In the genomic region with DNA sequence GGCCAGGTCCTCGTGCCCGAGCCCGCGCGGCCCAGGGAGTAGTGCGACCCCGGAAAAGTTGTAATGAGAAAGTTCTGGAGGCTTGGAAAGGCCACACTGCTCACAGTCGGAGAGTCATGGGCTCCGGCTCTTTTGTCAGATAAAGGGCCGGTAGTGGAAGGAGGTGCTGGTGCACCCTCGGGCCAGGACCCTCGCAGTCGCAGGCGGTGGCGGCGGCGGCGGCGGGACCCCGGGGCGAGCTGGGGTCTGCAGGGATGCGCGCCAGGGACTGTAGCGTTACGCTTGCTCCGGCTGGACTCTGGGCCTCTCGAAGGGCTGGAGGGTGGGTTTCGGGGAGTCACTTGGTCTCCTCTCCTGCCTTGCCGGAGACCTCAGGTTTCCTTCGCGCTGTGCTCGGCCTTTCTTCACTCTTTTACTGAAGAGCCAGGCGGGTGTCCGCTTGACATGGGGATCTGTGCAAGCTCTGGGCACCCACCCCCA, we compare ENCODE assay signal across 8 cellular contexts. TPM values are rescaled to one million over a fixed set of nuclear protein-coding genes. Genes with fewer than 3 reads are reported as not detected.
DNase-seq lines count a peak whose midpoint lies in the region; ATAC-seq lines count a peak whose summit lies in the region.

No MANE protein-coding gene starts in this region.

- under 1% methylated on average over 34 of the region's 34 CpGs for WGBS in urinary bladder

- no peaks in the 10 kb centered on the region for H3K9me3 ChIP-seq in mucosa of rectum (ENCODE audit: control insufficient read depth in 2 of 2, low read length in 2 of 2)

- H3K27ac ChIP-seq in cingulate gyrus (ENCODE audit: low read depth, low read length) (peak overlapping the region; percentile 8), mucosa of rectum (ENCODE audit: low read depth in 2 of 2, low read length in 2 of 2) (no peak overlapping the region), urinary bladder (ENCODE audit: low read depth) (no peak overlapping the region)

- H3K4me1 ChIP-seq in mucosa of rectum (ENCODE audit: control insufficient read depth in 2 of 2, insufficient read depth in 2 of 2, low read length in 2 of 2), result peaks cover 2 to 4% of the 10 kb centered on the region in 2 donors
- H3K4me1 ChIP-seq in urinary bladder (ENCODE audit: insufficient read depth), result no peaks in the 10 kb centered on the region

- H3K27me3 ChIP-seq in mucosa of rectum (ENCODE audit: control insufficient read depth in 2 of 2, insufficient read depth in 2 of 2, low read length in 2 of 2), result peaks cover 18 to 25% of the 10 kb centered on the region in 2 donors

- H3K36me3 Mint-ChIP-seq in activated naive CD4-positive, alpha-beta T cell treated with anti-CD3 and anti-CD28 coated beads, Interleukin-2, amount 50 U/mL, for 24 hours, result no peaks in the 10 kb centered on the region

- H3K4me3 Mint-ChIP-seq in activated naive CD4-positive, alpha-beta T cell treated with anti-CD3 and anti-CD28 coated beads, Interleukin-2, amount 50 U/mL, for 24 hours, result peak overlapping the region; percentile 60

- H3K36me3 ChIP-seq in mucosa of rectum (ENCODE audit: control insufficient read depth in 2 of 2, insufficient read depth in 2 of 2, low read length in 2 of 2) (no peaks in the 10 kb centered on the region), urinary bladder (ENCODE audit: insufficient read depth) (no peaks in the 10 kb centered on the region)

- no peak overlapping the region for H3K9ac ChIP-seq in mucosa of rectum (ENCODE audit: low read depth in 1 of 2, low read length in 2 of 2)

- ATAC-seq in HG02970 (IDR thresholded peaks at IDR 0.05; ENCODE audit: low FRiP score, unreplicated experiment), result no peak
- no peak for ATAC-seq in HG03432 (IDR thresholded peaks at IDR 0.05; ENCODE audit: unreplicated experiment)

- H3K27me3 Mint-ChIP-seq in activated naive CD4-positive, alpha-beta T cell treated with anti-CD3 and anti-CD28 coated beads, Interleukin-2, amount 50 U/mL, for 24 hours, result peaks cover 43% of the 10 kb centered on the region

- no peaks in the 10 kb centered on the region for H3K9me3 Mint-ChIP-seq in activated naive CD4-positive, alpha-beta T cell treated with anti-CD3 and anti-CD28 coated beads, Interleukin-2, amount 50 U/mL, for 24 hours

- H3K4me3 ChIP-seq in mucosa of rectum (ENCODE audit: low read length in 2 of 2), result peak overlapping the region; percentile 54 to 83
- peak overlapping the region; percentile 70 for H3K4me3 ChIP-seq in urinary bladder (ENCODE audit: low read depth, low read length)

- no peak overlapping the region for H3K27ac Mint-ChIP-seq in activated naive CD4-positive, alpha-beta T cell treated with anti-CD3 and anti-CD28 coated beads, Interleukin-2, amount 50 U/mL, for 24 hours

- H3K4me1 Mint-ChIP-seq in activated naive CD4-positive, alpha-beta T cell treated with anti-CD3 and anti-CD28 coated beads, Interleukin-2, amount 50 U/mL, for 24 hours, result peaks cover 28% of the 10 kb centered on the region

- DNase-seq in activated naive CD4-positive, alpha-beta T cell (lab: John Stamatoyannopoulos, UW), result no peak
- no peak for DNase-seq in stimulated activated CD4-positive, alpha-beta T cell treated with anti-CD3 and anti-CD28 coated beads, Interleukin-15, amount 100 ng/mL, for 24 hours

RNA-seq across cellular contexts. Expression of gene RORB, which starts 1.5 kb away (rescaled TPM):
- total RNA-seq in urinary bladder, result 0.74 TPM
- polyA plus RNA-seq in urinary bladder, result 0.13 TPM
